ENCODE assay signal across 27 cellular contexts in the genomic region with DNA sequence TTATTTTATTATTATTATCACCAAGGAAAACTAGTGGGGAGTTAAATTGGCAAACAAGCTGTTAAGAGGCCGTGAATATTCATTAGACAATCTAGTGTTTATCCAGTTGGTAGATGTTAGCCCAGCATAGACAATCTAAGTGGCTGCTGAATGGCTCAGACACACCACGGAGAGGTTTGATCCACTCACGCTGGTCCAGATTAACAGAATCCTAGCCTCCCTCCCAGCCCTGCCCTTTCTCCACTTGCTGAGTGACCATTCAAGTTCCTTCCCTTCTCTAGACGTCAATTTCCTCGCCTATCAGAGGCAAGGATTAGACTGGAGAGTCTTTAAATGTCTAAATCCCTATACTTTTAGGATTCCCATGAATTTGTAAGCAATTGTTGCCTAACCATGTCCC.
"Had no signal": no experiment of that assay in that cellular context is flagged by ENCODE, and none has a peak within 500 bp of the region (broad histone marks: within the 10 kb centered on the region; RNA-seq: fewer than 3 reads in every experiment).

No MANE protein-coding gene starts in this region.

- H3K4me1 ChIP-seq: psoas muscle, thyroid gland, vagina had no signal

- H3K27me3 ChIP-seq: right lobe of liver, thyroid gland, vagina had no signal

- H3K4me3 ChIP-seq: pancreas, psoas muscle, right lobe of liver, sigmoid colon, stomach, thoracic aorta, thyroid gland, tibial nerve, upper lobe of left lung, vagina had no signal

- H3K9me3 ChIP-seq: neutrophil, pancreas, psoas muscle, right lobe of liver, sigmoid colon, stomach, thoracic aorta, thyroid gland, tibial nerve, upper lobe of left lung, vagina had no signal

- H3K36me3 Mint-ChIP-seq: natural killer cell treated with Interleukin-12 subunit alpha and Interleukin-12 subunit beta and Interleukin-15 and Interleukin-18, amount 100 ng/mL, for 72 hours; stimulated activated effector memory CD8-positive, alpha-beta T cell treated with anti-CD3 and anti-CD28 coated beads, Interleukin-12 subunit alpha, Interleukin-12 subunit beta, amount 100 ng/mL, for 72 hours; stimulated activated naive B cell treated with anti-CD40 and anti-IgM and Interleukin-4, amounts not matched to agents 10 μg/mL and 1 μg/mL and 100 μg/mL, for 72 hours had no signal

- H3K4me3 Mint-ChIP-seq: natural killer cell treated with Interleukin-12 subunit alpha and Interleukin-12 subunit beta and Interleukin-15 and Interleukin-18, amount 100 ng/mL, for 72 hours; nephron progenitor cell; neural crest cell; stimulated activated effector memory CD8-positive, alpha-beta T cell treated with anti-CD3 and anti-CD28 coated beads, Interleukin-12 subunit alpha, Interleukin-12 subunit beta, amount 100 ng/mL, for 72 hours; stimulated activated naive B cell treated with anti-CD40 and anti-IgM and Interleukin-4, amounts not matched to agents 10 μg/mL and 1 μg/mL and 100 μg/mL, for 72 hours; stimulated activated naive CD8-positive, alpha-beta T cell treated with anti-CD3 and anti-CD28 coated beads, Interleukin-15, Interleukin-2, amounts not matched to agents 100 ng/mL and 50 ng/mL, for 24 hours had no signal

- DNase-seq: nephron progenitor cell; nucleus accumbens; pancreas; psoas muscle; right cardiac atrium; right lobe of liver; sigmoid colon; small intestine; stimulated activated CD4-positive, alpha-beta T cell treated with anti-CD3 and anti-CD28 coated beads, Interleukin-15, amount 100 ng/mL, for 24 hours; stimulated activated CD4-positive, alpha-beta T cell treated with anti-CD3 and anti-CD28 coated beads, Interleukin-2, amount 100 ng/mL, for 24 hours; stimulated activated CD4-positive, alpha-beta T cell treated with anti-CD3 and anti-CD28 coated beads, Interleukin-2, amount 100 ng/mL, for 48 hours; stimulated activated CD4-positive, alpha-beta T cell treated with anti-CD3 and anti-CD28 coated beads, Interleukin-4, amount 100 ng/mL, for 24 hours; stimulated activated naive B cell treated with anti-CD40 and anti-IgM and Interleukin-4, amounts not matched to agents 10 μg/mL and 1 μg/mL and 100 μg/mL, for 72 hours; stimulated activated naive CD4-positive, alpha-beta T cell treated with Interleukin-2 at 50 U/mL for 16 hours; stomach; thyroid gland; trophoblast cell; upper lobe of left lung had no signal

- H3K27ac Mint-ChIP-seq: natural killer cell treated with Interleukin-12 subunit alpha and Interleukin-12 subunit beta and Interleukin-15 and Interleukin-18, amount 100 ng/mL, for 72 hours; nephron progenitor cell; stimulated activated effector memory CD8-positive, alpha-beta T cell treated with anti-CD3 and anti-CD28 coated beads, Interleukin-12 subunit alpha, Interleukin-12 subunit beta, amount 100 ng/mL, for 72 hours; stimulated activated naive B cell treated with anti-CD40 and anti-IgM and Interleukin-4, amounts not matched to agents 10 μg/mL and 1 μg/mL and 100 μg/mL, for 72 hours; stimulated activated naive CD8-positive, alpha-beta T cell treated with anti-CD3 and anti-CD28 coated beads, Interleukin-15, Interleukin-2, amounts not matched to agents 100 ng/mL and 50 ng/mL, for 24 hours had no signal

- H3K27ac ChIP-seq: neutrophil, pancreas, psoas muscle, right lobe of liver, sigmoid colon, stomach, thoracic aorta, thyroid gland, tibial nerve, upper lobe of left lung, vagina had no signal

- H3K9me3 Mint-ChIP-seq: natural killer cell treated with Interleukin-12 subunit alpha and Interleukin-12 subunit beta and Interleukin-15 and Interleukin-18, amount 100 ng/mL, for 72 hours; nephron progenitor cell; neural crest cell; stimulated activated effector memory CD8-positive, alpha-beta T cell treated with anti-CD3 and anti-CD28 coated beads, Interleukin-12 subunit alpha, Interleukin-12 subunit beta, amount 100 ng/mL, for 72 hours; stimulated activated naive B cell treated with anti-CD40 and anti-IgM and Interleukin-4, amounts not matched to agents 10 μg/mL and 1 μg/mL and 100 μg/mL, for 72 hours; stimulated activated naive CD8-positive, alpha-beta T cell treated with anti-CD3 and anti-CD28 coated beads, Interleukin-15, Interleukin-2, amounts not matched to agents 100 ng/mL and 50 ng/mL, for 24 hours had no signal

- FAIRE-seq: pancreas, small intestine, urothelium cell line had no signal

- H3K4me1 Mint-ChIP-seq: stimulated activated effector memory CD8-positive, alpha-beta T cell treated with anti-CD3 and anti-CD28 coated beads, Interleukin-12 subunit alpha, Interleukin-12 subunit beta, amount 100 ng/mL, for 72 hours had no signal

- H3K36me3 ChIP-seq: neutrophil, pancreas, right lobe of liver, sigmoid colon, stomach, thoracic aorta, thyroid gland, tibial nerve, upper lobe of left lung, vagina had no signal
